Comparison of ENCODE assay signal across 1 cellular context in genomic region chr1:182587666-182588438, GRCh38.
TF ChIP-seq lines count a peak whose summit lies in the region.

No MANE protein-coding gene starts in this region.

TF ChIP-seq in IMR-90, 13 proteins besides CTCF, POLR2A, EP300 and RAD21 (continued from another document):
- TF ChIP-seq RCOR1 (IDR thresholded peaks at IDR 0.05; ENCODE audit: insufficient replicate concordance, low read length), result no peak
- TF ChIP-seq MAZ (IDR thresholded peaks at IDR 0.05; ENCODE audit: borderline replicate concordance, low read depth, low read length), result no peak
